Comparison of ENCODE assay signal across 8 cellular contexts in genomic region chr4:25180524-25181131, GRCh38. TPM values are rescaled to one million over a fixed set of nuclear protein-coding genes. Genes with fewer than 3 reads are reported as not detected.
A peak's percentile ranks its signal among the peaks of the same experiment; 100 is the strongest.
DNase-seq lines count a peak whose midpoint lies in the region; ATAC-seq and TF ChIP-seq lines count a peak whose summit lies in the region.

No MANE protein-coding gene starts in this region.

- intact Hi-C loops in activated CD4-positive, alpha-beta memory T cell treated with anti-CD3 and anti-CD28 coated beads for 36 hours (cut with micrococcal nuclease): loop anchor here (1.0 to 5.0 kb wide), 2 partner anchors 132 to 187 kb away; partner anchors contain the start of gene ZCCHC4
- intact Hi-C loops in left cardiac atrium (cut with DNase I): loop anchor here in 1 of 2 donors (5.0 kb wide), 1 partner anchor 187 kb away; no protein-coding TSS in a partner anchor

- no peaks in the 10 kb centered on the region for H3K27me3 Mint-ChIP-seq in activated CD4-positive, alpha-beta memory T cell treated with anti-CD3 and anti-CD28 coated beads for 36 hours

- ATAC-seq in HG02623 (IDR thresholded peaks at IDR 0.05; ENCODE audit: unreplicated experiment): peak; percentile 78
- peak in 1 of 2 donors; percentile 55 for ATAC-seq in left cardiac atrium

- no peaks in the 10 kb centered on the region for H3K36me3 Mint-ChIP-seq in activated CD4-positive, alpha-beta memory T cell treated with anti-CD3 and anti-CD28 coated beads for 36 hours

- H3K27ac Mint-ChIP-seq in activated CD4-positive, alpha-beta memory T cell treated with anti-CD3 and anti-CD28 coated beads for 36 hours: no peak overlapping the region

- CTCF ChIA-PET in activated CD4-positive, alpha-beta memory T cell treated with anti-CD3 and anti-CD28 coated beads for 36 hours (lab: Charles Lee): interaction anchor here (0.8 to 3.1 kb wide), 9 partner anchors 11 to 187 kb away, joined by 3 to 40 read pairs (median 6); partner anchors contain the start of genes PI4K2B, SEPSECS and ZCCHC4

- H3K4me3 ChIP-seq in GM12875 (ENCODE audit: low read depth, low read length): no peak overlapping the region

- DNase-seq in AG08395 (ENCODE audit: low spot score) (peak; percentile 40), NCI-H1092 treated with DMSO at 0.1 percent for 48 hours (lab: John Stamatoyannopoulos, UW) (peak; percentile 52), left cardiac atrium (peak; percentile 25), DMS79 (lab: John Stamatoyannopoulos, UW) (no peak)
- peak; percentile 43 for DNase-seq in activated CD4-positive, alpha-beta memory T cell treated with anti-CD3 and anti-CD28 coated beads for 36 hours
- DNase-seq in stimulated activated CD8-positive, alpha-beta memory T cell treated with anti-CD3 and anti-CD28 coated beads, Interleukin-4, amount 100 ng/mL, for 48 hours: peak; percentile 44

- POLR2A ChIA-PET in activated CD4-positive, alpha-beta memory T cell treated with anti-CD3 and anti-CD28 coated beads for 36 hours (lab: Charles Lee): no interaction called here

- no peak overlapping the region for H3K4me3 Mint-ChIP-seq in activated CD4-positive, alpha-beta memory T cell treated with anti-CD3 and anti-CD28 coated beads for 36 hours

- H3K9me3 Mint-ChIP-seq in activated CD4-positive, alpha-beta memory T cell treated with anti-CD3 and anti-CD28 coated beads for 36 hours: no peaks in the 10 kb centered on the region

- peaks cover 26% of the 10 kb centered on the region for H3K4me1 Mint-ChIP-seq in activated CD4-positive, alpha-beta memory T cell treated with anti-CD3 and anti-CD28 coated beads for 36 hours (ENCODE audit: low read depth)

- TF ChIP-seq CTCF in GM12875 (IDR thresholded peaks at IDR 0.05; ENCODE audit: borderline replicate concordance, insufficient read depth, low read depth, low read length): peak; percentile 61; the same call in 1 of the 2 replicates

RNA-seq across cellular contexts. Expression of gene SEPSECS, which starts 20.4 kb away (rescaled TPM):
- total RNA-seq in activated CD4-positive, alpha-beta memory T cell treated with anti-CD3 and anti-CD28 coated beads for 36 hours: 10 to 100 TPM; 12.8 to 13.3 TPM
- 1 to 10 TPM; 3.5 to 4.4 TPM for total RNA-seq in left cardiac atrium

RNA-seq across cellular contexts. Expression of gene PI4K2B, which starts 53.2 kb away (rescaled TPM):
- total RNA-seq in activated CD4-positive, alpha-beta memory T cell treated with anti-CD3 and anti-CD28 coated beads for 36 hours: 10 to 100 TPM; 41.0 to 42.3 TPM
- 1 to 10 TPM; 3.8 to 6.1 TPM for total RNA-seq in left cardiac atrium

Comparison
In these comparisons a context has a peak if more than half of its experiments do, and no peak if none do; other contexts are left out.
1. RNA of gene PI4K2B, which starts 53.2 kb away (total RNA-seq): 41.0 to 42.3 TPM in activated CD4-positive, alpha-beta memory T cell treated with anti-CD3 and anti-CD28 coated beads for 36 hours; 3.8 to 6.1 TPM in left cardiac atrium; every median in the first group is over 4 times any median in the second.